ENCODE assay signal across 8 cellular contexts in genomic region chr19:56838930-56839664, GRCh38. TPM values are rescaled to one million over a fixed set of nuclear protein-coding genes. Genes with fewer than 3 reads are reported as not detected.
DNase-seq lines count a peak whose midpoint lies in the region; ATAC-seq and TF ChIP-seq lines count a peak whose summit lies in the region.

No MANE protein-coding gene starts in this region.

- intact Hi-C loops in CD8-positive, alpha-beta T cell (cut with DNase I, micrococcal nuclease), result no loop called here

- DNase-seq in CD8-positive, alpha-beta T cell, result peak in 1 of 7 experiments; percentile 59
- DNase-seq in NCI-H2196 (lab: John Stamatoyannopoulos, UW; ENCODE audit: unreplicated experiment) (no peak), 8988T (no peak), NCI-H2081 treated with DMSO at 0.1 percent for 48 hours (lab: John Stamatoyannopoulos, UW) (no peak)

- no peak for TF ChIP-seq EP300 in gastroesophageal sphincter (IDR thresholded peaks at IDR 0.05)

- no peak overlapping the region for H2AFZ ChIP-seq in parathyroid adenoma

- no peaks in the 10 kb centered on the region for H3K36me3 ChIP-seq in CD8-positive, alpha-beta T cell (ENCODE audit: insufficient read depth, low read length)
- H3K36me3 ChIP-seq in gastroesophageal sphincter (no peaks in the 10 kb centered on the region), parathyroid adenoma (ENCODE audit: control insufficient read depth, insufficient read depth, low read length) (no peaks in the 10 kb centered on the region)

- H3K4me1 ChIP-seq in CD8-positive, alpha-beta T cell (ENCODE audit: insufficient read depth, low read length), result no peaks in the 10 kb centered on the region
- H3K4me1 ChIP-seq in gastroesophageal sphincter, result peaks cover 0 to 21% (median 0%) of the 10 kb centered on the region in 3 donors
- H3K4me1 ChIP-seq in parathyroid adenoma, result no peaks in the 10 kb centered on the region

- H3K9me3 ChIP-seq in CD8-positive, alpha-beta T cell (ENCODE audit: low read length), result peaks cover 4% of the 10 kb centered on the region
- H3K9me3 ChIP-seq in gastroesophageal sphincter, result peaks cover 0 to 5% (median 0%) of the 10 kb centered on the region in 3 donors
- no peaks in the 10 kb centered on the region for H3K9me3 ChIP-seq in parathyroid adenoma (ENCODE audit: control insufficient read depth, low read length)

- H3K27ac Mint-ChIP-seq in CD8-positive, alpha-beta T cell, result peak overlapping the region; percentile 37

- H3K27me3 ChIP-seq in CD8-positive, alpha-beta T cell (ENCODE audit: insufficient read depth, low read length), result no peaks in the 10 kb centered on the region
- H3K27me3 ChIP-seq in gastroesophageal sphincter, result no peaks in the 10 kb centered on the region
- no peaks in the 10 kb centered on the region for H3K27me3 ChIP-seq in parathyroid adenoma (ENCODE audit: control insufficient read depth, insufficient read depth, low read length)

- CTCF ChIA-PET in CD8-positive, alpha-beta T cell (lab: Charles Lee), result no interaction called here

- POLR2A ChIA-PET in CD8-positive, alpha-beta T cell (lab: Charles Lee), result no interaction called here

- H3K79me2 ChIP-seq in parathyroid adenoma, result no peaks in the 10 kb centered on the region

- 38 to 65% methylated on average over 5 to 8 of the region's 33 CpGs for WGBS in gastroesophageal sphincter (ENCODE audit: low coverage in 1 of 2), 2 donors

- H3K9me3 Mint-ChIP-seq in CD8-positive, alpha-beta T cell, result peaks cover 28% of the 10 kb centered on the region

- no peak overlapping the region for H3K4me3 ChIP-seq in CD8-positive, alpha-beta T cell (ENCODE audit: low read depth, low read length)
- peak overlapping the region in 1 of 2 donors; percentile 55 for H3K4me3 ChIP-seq in gastroesophageal sphincter
- H3K4me3 ChIP-seq in parathyroid adenoma (ENCODE audit: low read depth, low read length), result no peak overlapping the region

- H3K27ac ChIP-seq in CD8-positive, alpha-beta T cell (ENCODE audit: low read depth, low read length), result no peak overlapping the region
- peak overlapping the region in 3 of 4 donors; percentile 90 to 94 (median 93) for H3K27ac ChIP-seq in gastroesophageal sphincter
- peak overlapping the region; percentile 95 for H3K27ac ChIP-seq in parathyroid adenoma

- no peak overlapping the region for H3K9ac ChIP-seq in parathyroid adenoma

- peak; percentile 55 for ATAC-seq in CD8-positive, alpha-beta T cell
- peak; percentile 73 for ATAC-seq in SK-N-SH treated with all-trans-retinoic acid at 6 μM for 48 hours
- ATAC-seq in gastroesophageal sphincter, result peak; percentile 77
- ATAC-seq in GM18909 (IDR thresholded peaks at IDR 0.05; ENCODE audit: poor library complexity, unreplicated experiment), result no peak

- H3K4me2 ChIP-seq in parathyroid adenoma (ENCODE audit: low read length), result no peak overlapping the region

- H3K36me3 Mint-ChIP-seq in CD8-positive, alpha-beta T cell, result peaks cover 11% of the 10 kb centered on the region

- H3K4me3 Mint-ChIP-seq in CD8-positive, alpha-beta T cell, result no peak overlapping the region

- H3K4me1 Mint-ChIP-seq in CD8-positive, alpha-beta T cell (ENCODE audit: low read depth), result no peaks in the 10 kb centered on the region

- H3K27me3 Mint-ChIP-seq in CD8-positive, alpha-beta T cell (ENCODE audit: low read depth), result peaks cover 22% of the 10 kb centered on the region

- no peak for TF ChIP-seq POLR2A in gastroesophageal sphincter (IDR thresholded peaks at IDR 0.05)

- TF ChIP-seq CTCF in CD8-positive, alpha-beta T cell (IDR thresholded peaks at IDR 0.05), result no peak
- TF ChIP-seq CTCF in gastroesophageal sphincter (IDR thresholded peaks at IDR 0.05), result no peak
- no peak for TF ChIP-seq CTCF in parathyroid adenoma (IDR thresholded peaks at IDR 0.05)

TF ChIP-seq in SK-N-SH treated with all-trans-retinoic acid at 6 μM for 48 hours, 23 proteins besides CTCF, POLR2A, EP300 and RAD21:
- TF ChIP-seq GLIS3 (CRISPR knock-in tag; IDR thresholded peaks at IDR 0.05), result no peak
- TF ChIP-seq ISL1 (CRISPR knock-in tag; IDR thresholded peaks at IDR 0.05), result no peak
- TF ChIP-seq ZFP3 (CRISPR knock-in tag; IDR thresholded peaks at IDR 0.05), result no peak
- no peak for TF ChIP-seq TCF4 (CRISPR knock-in tag; IDR thresholded peaks at IDR 0.05; ENCODE audit: borderline replicate concordance)
- no peak for TF ChIP-seq ZNF70 (CRISPR knock-in tag; IDR thresholded peaks at IDR 0.05)
- no peak for TF ChIP-seq TOX (CRISPR knock-in tag; IDR thresholded peaks at IDR 0.05; ENCODE audit: borderline replicate concordance)
- TF ChIP-seq BACH2 (CRISPR knock-in tag; IDR thresholded peaks at IDR 0.05; ENCODE audit: borderline replicate concordance), result no peak
- TF ChIP-seq, protein P1, sequence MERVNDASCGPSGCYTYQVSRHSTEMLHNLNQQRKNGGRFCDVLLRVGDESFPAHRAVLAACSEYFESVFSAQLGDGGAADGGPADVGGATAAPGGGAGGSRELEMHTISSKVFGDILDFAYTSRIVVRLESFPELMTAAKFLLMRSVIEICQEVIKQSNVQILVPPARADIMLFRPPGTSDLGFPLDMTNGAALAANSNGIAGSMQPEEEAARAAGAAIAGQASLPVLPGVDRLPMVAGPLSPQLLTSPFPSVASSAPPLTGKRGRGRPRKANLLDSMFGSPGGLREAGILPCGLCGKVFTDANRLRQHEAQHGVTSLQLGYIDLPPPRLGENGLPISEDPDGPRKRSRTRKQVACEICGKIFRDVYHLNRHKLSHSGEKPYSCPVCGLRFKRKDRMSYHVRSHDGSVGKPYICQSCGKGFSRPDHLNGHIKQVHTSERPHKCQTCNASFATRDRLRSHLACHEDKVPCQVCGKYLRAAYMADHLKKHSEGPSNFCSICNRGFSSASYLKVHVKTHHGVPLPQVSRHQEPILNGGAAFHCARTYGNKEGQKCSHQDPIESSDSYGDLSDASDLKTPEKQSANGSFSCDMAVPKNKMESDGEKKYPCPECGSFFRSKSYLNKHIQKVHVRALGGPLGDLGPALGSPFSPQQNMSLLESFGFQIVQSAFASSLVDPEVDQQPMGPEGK (CRISPR knock-in tag; IDR thresholded peaks at IDR 0.05; ENCODE audit: borderline replicate concordance), result no peak
- no peak for TF ChIP-seq ARNTL (CRISPR knock-in tag; IDR thresholded peaks at IDR 0.05; ENCODE audit: borderline replicate concordance, low read depth)
TF ChIP-seq in SK-N-SH treated with all-trans-retinoic acid at 6 μM for 48 hours: peak in this region for 0.

RNA-seq across cellular contexts. Expression of gene PEG3, which starts 1.4 kb away (rescaled TPM):
- total RNA-seq in CD8-positive, alpha-beta T cell, result under 1 TPM; 0.16 to 0.33 TPM
- 10 to 100 TPM in 3 of 4 donors, 1 to 10 TPM in 1; 9.6 to 16.2 (median 13.5) TPM for total RNA-seq in gastroesophageal sphincter

RNA-seq across cellular contexts. Expression of gene ZIM2, which starts 1.4 kb away (rescaled TPM):
- not detected for total RNA-seq in CD8-positive, alpha-beta T cell
- 1 to 10 TPM in 1 of 4 donors, under 1 TPM in 3; 0.31 to 1.0 (median 0.39) TPM for total RNA-seq in gastroesophageal sphincter

Comparison
In these comparisons a context has a peak if more than half of its experiments do, and no peak if none do; other contexts are left out.
1. RNA of gene PEG3, which starts 1.4 kb away (total RNA-seq): 9.6 to 16.2 TPM in gastroesophageal sphincter; 0.16 to 0.33 TPM in CD8-positive, alpha-beta T cell; every median in the first group is over 4 times any median in the second.